ENCODE assay signal across 2 cellular contexts in genomic region chr18:58208207-58208944, GRCh38.
TF ChIP-seq lines count a peak whose summit lies in the region.

No MANE protein-coding gene starts in this region.

TF ChIP-seq in HCT116, 20 proteins besides CTCF, POLR2A, EP300 and RAD21:
- TF ChIP-seq ZNF274 (IDR thresholded peaks at IDR 0.05; ENCODE audit: low read depth, low read length) (no peak), MAX (IDR thresholded peaks at IDR 0.05) (no peak), REST (IDR thresholded peaks at IDR 0.05; ENCODE audit: low read depth) (no peak), EGR1 (IDR thresholded peaks at IDR 0.05; ENCODE audit: low read depth) (no peak), ZFX (IDR thresholded peaks at IDR 0.05) (no peak), SIN3A (IDR thresholded peaks at IDR 0.05; ENCODE audit: low read depth) (no peak), CEBPB (IDR thresholded peaks at IDR 0.05; ENCODE audit: low read depth) (no peak)

TF ChIP-seq in endothelial cell of umbilical vein, 7 proteins besides CTCF, POLR2A, EP300 and RAD21:
- TF ChIP-seq MYC (IDR thresholded peaks at IDR 0.05; ENCODE audit: low read depth, low read length) (no peak), GATA2 (IDR thresholded peaks at IDR 0.05; ENCODE audit: insufficient read depth, insufficient read length, low read depth, low read length) (no peak), JUN (IDR thresholded peaks at IDR 0.05; ENCODE audit: borderline replicate concordance, insufficient read depth, insufficient read length, low read depth) (no peak), MAX (IDR thresholded peaks at IDR 0.05; ENCODE audit: insufficient read depth, insufficient read length) (no peak), EZH2 (IDR thresholded peaks at IDR 0.05; ENCODE audit: borderline replicate concordance, low read depth, low read length, severe bottlenecking) (no peak), FOS (IDR thresholded peaks at IDR 0.05; ENCODE audit: borderline replicate concordance, insufficient read depth, low read length) (no peak), POLR2AphosphoS5 (IDR thresholded peaks at IDR 0.05; ENCODE audit: insufficient read depth, low read depth, low read length) (no peak)
